Comparison of ENCODE assay signal across 8 cellular contexts in the genomic region with DNA sequence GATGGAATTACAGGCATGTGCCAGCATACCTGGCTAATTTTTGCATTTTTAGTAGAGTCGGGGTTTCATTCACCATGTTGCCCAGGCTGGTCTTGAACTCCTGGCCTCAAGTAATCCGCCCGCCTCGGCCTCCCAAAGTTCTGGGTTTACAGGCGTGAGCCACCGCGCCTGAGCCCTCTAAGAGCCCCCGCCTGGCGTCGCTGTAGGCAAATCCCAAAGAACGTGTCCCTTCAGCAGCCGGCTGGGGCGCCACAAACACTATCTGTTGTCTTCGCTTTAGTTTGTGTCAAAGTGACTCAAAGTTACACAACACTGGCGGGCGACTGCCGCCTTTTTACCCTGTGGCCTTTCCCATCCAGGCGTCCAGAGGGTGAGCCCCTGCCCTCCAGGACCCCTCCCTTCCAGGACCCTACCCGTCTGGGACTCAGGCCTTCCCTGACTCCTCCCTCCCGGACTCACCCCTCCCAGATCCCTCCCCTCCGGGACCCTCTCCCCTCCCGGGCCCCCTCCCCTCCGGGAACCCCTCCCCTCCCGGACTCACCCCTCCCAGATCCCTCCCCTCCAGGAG. TPM values are rescaled to one million over a fixed set of nuclear protein-coding genes. Genes with fewer than 3 reads are reported as not detected.
DNase-seq lines count a peak whose midpoint lies in the region; TF ChIP-seq lines count a peak whose summit lies in the region.

No MANE protein-coding gene starts in this region.

- no peak for TF ChIP-seq POLR2A in stomach (IDR thresholded peaks at IDR 0.05)

- peaks cover 7% of the 10 kb centered on the region for H3K23me2 ChIP-seq in H9 (ENCODE audit: insufficient read length, low read depth, low read length, poor library complexity, severe bottlenecking)

- H3K27ac Mint-ChIP-seq in H9 (peak overlapping the region; percentile 73 to 92 (median 91); a peak in 6 of 7 replicates), neural progenitor cell (peak overlapping the region; percentile 66)

- H2AK5ac ChIP-seq in H9 (ENCODE audit: insufficient read length, low read length): no peak overlapping the region

- H3K36me3 Mint-ChIP-seq in H9 (ENCODE audit: insufficient read depth in 1 of 3, low read depth in 3 of 3) (peaks cover 18 to 35% (median 31%) of the 10 kb centered on the region in 3 experiments), neural progenitor cell (peaks cover 9% of the 10 kb centered on the region)

- H3K4me1 ChIP-seq in DOHH2 (ENCODE audit: control insufficient read depth, low read length) (peaks cover 22% of the 10 kb centered on the region), H9 (ENCODE audit: insufficient read depth, low read length) (no peaks in the 10 kb centered on the region; the same call in 1 of the 2 replicates), neural progenitor cell (peaks cover 7% of the 10 kb centered on the region), stomach (peaks cover 26 to 47% (median 37%) of the 10 kb centered on the region in 4 donors)

- no peak overlapping the region for H2BK15ac ChIP-seq in H9 (ENCODE audit: low read depth, low read length)

- no peak for TF ChIP-seq EP300 in stomach (IDR thresholded peaks at IDR 0.05)

- H3K4me3 Mint-ChIP-seq in H9: peak overlapping the region; percentile 76 to 85
- peak overlapping the region; percentile 88 for H3K4me3 Mint-ChIP-seq in neural progenitor cell

- no peak overlapping the region for H3K14ac ChIP-seq in H9 (ENCODE audit: insufficient read depth, low read length)

- no peaks in the 10 kb centered on the region for H3K79me1 ChIP-seq in H9 (ENCODE audit: insufficient read depth, low read depth, low read length, poor library complexity, severe bottlenecking)

- H3K18ac ChIP-seq in H9 (ENCODE audit: insufficient read length, low read depth, low read length): no peak overlapping the region

- H2BK12ac ChIP-seq in H9 (ENCODE audit: insufficient read length, low read depth, low read length): no peak overlapping the region

- WGBS in H9 (ENCODE audit: extremely low coverage, insufficient read length, low lambda C conversion rate): no CpG with 5 or more reads among the region's 24 CpGs
- 1 to 4% (median 3%) methylated on average over 21 to 24 of the region's 24 CpGs for WGBS in stomach, 5 donors

- H4K91ac ChIP-seq in H9 (ENCODE audit: insufficient read length, low read depth, low read length): no peak overlapping the region

- H2AFZ ChIP-seq in H9 (ENCODE audit: low read length): no peak overlapping the region
- peak overlapping the region; percentile 83 for H2AFZ ChIP-seq in neural progenitor cell (replicated peaks)

- H3K9me3 ChIP-seq in DOHH2 (ENCODE audit: control insufficient read depth, insufficient read depth, low read length) (no peaks in the 10 kb centered on the region), H9 (ENCODE audit: control insufficient read depth, low read depth, low read length) (no peaks in the 10 kb centered on the region), MG63 (no peaks in the 10 kb centered on the region), neural progenitor cell (ENCODE audit: low read depth) (no peaks in the 10 kb centered on the region), stomach (no peaks in the 10 kb centered on the region)

- peak overlapping the region; percentile 97 for H3K4me3 ChIP-seq in DOHH2 (ENCODE audit: low read length)
- peak overlapping the region; percentile 86 for H3K4me3 ChIP-seq in MG63
- peak overlapping the region; percentile 66 for H3K4me3 ChIP-seq in neural progenitor cell
- H3K4me3 ChIP-seq in stomach: peak overlapping the region; percentile 78 to 92 (median 82)

- no peak overlapping the region for H2BK20ac ChIP-seq in H9 (ENCODE audit: low read depth, low read length, poor library complexity, severe bottlenecking)

- no peak overlapping the region for H3K56ac ChIP-seq in H9 (ENCODE audit: insufficient read length, low read depth, low read length)

- H3K36me3 ChIP-seq in DOHH2 (ENCODE audit: control insufficient read depth, low read length) (peaks cover 37% of the 10 kb centered on the region), MG63 (peaks cover 37% of the 10 kb centered on the region), neural progenitor cell (no peaks in the 10 kb centered on the region), stomach (peaks cover 17 to 51% (median 48%) of the 10 kb centered on the region in 4 donors)

- H3K9me2 ChIP-seq in DOHH2 (replicated peaks; ENCODE audit: control insufficient read depth, low read length): no peaks in the 10 kb centered on the region

- H3K4ac ChIP-seq in H9 (ENCODE audit: low read depth, low read length): no peak overlapping the region

- H3F3A ChIP-seq in DOHH2 (ENCODE audit: control insufficient read depth, insufficient read depth): peaks cover 4% of the 10 kb centered on the region; the same call in 1 of the 2 replicates
- H3F3A ChIP-seq in neural progenitor cell (ENCODE audit: low read depth): peaks cover 25% of the 10 kb centered on the region

- TF ChIP-seq CTCF in DOHH2 (IDR thresholded peaks at IDR 0.05; ENCODE audit: low read depth, low read length, poor library complexity, severe bottlenecking): peak; percentile 59
- TF ChIP-seq CTCF in H9 (conservative IDR thresholded peaks at IDR 0.05): peak; percentile 87
- peak; percentile 75 for TF ChIP-seq CTCF in neural progenitor cell (IDR thresholded peaks at IDR 0.05)
- peak in 5 of 7 experiments; percentile 71 to 87 (median 80) for TF ChIP-seq CTCF in stomach (IDR thresholded peaks at IDR 0.05)

- H3K4me1 Mint-ChIP-seq in H9: peaks cover 14 to 22% of the 10 kb centered on the region in 2 experiments
- H3K4me1 Mint-ChIP-seq in neural progenitor cell: peaks cover 13% of the 10 kb centered on the region

- no peak overlapping the region for H4K5ac ChIP-seq in H9 (ENCODE audit: insufficient read length, low read depth, low read length)

- H3K27ac ChIP-seq in DOHH2 (ENCODE audit: low read depth, low read length) (peak overlapping the region; percentile 74), H9 (ENCODE audit: insufficient read length, low read depth, low read length) (no peak overlapping the region), neural progenitor cell (peak overlapping the region; percentile 77), stomach (peak overlapping the region; percentile 96 to 99 (median 97))

- peak overlapping the region; percentile 100 for H3K4me2 ChIP-seq in DOHH2 (ENCODE audit: low read length)
- H3K4me2 ChIP-seq in H9 (ENCODE audit: insufficient read depth, insufficient read length, low read length): peak overlapping the region; percentile 28
- H3K4me2 ChIP-seq in neural progenitor cell: peak overlapping the region; percentile 80

- intact Hi-C loops in stomach (cut with DNase I; ENCODE audit: low total_unique reads): loop anchor here (5.0 kb wide), 1 partner anchor 80 kb away; no protein-coding TSS in a partner anchor

- H3K23ac ChIP-seq in H9 (ENCODE audit: insufficient read length, low read depth, low read length): no peak overlapping the region

- no peaks in the 10 kb centered on the region for H3K9me3 Mint-ChIP-seq in H9
- H3K9me3 Mint-ChIP-seq in neural progenitor cell: no peaks in the 10 kb centered on the region

- H2BK120ac ChIP-seq in H9 (ENCODE audit: low read depth, low read length, poor library complexity, severe bottlenecking): no peak overlapping the region

- peaks cover 43% of the 10 kb centered on the region for H3K79me2 ChIP-seq in DOHH2 (ENCODE audit: control insufficient read depth, low read length)
- peaks cover 18% of the 10 kb centered on the region; the same call in 1 of the 2 replicates for H3K79me2 ChIP-seq in H9 (ENCODE audit: insufficient read depth, low read length)
- H3K79me2 ChIP-seq in neural progenitor cell (ENCODE audit: low read depth): peaks cover 32% of the 10 kb centered on the region

- H3T11ph ChIP-seq in H9 (ENCODE audit: low read length): no peak overlapping the region

- H4K8ac ChIP-seq in H9 (replicated peaks; ENCODE audit: insufficient read length, low read depth, low read length): no peak overlapping the region

- DNase-seq in H9 (peak; percentile 95), MG63 (peak; percentile 94), SHP77 treated with DMSO at 0.1 percent for 48 hours (lab: John Stamatoyannopoulos, UW) (peak; percentile 95), activated gamma-delta T cell treated with Interleukin-2 at 50 U/mL for 16 hours (peak; percentile 83), foreskin melanocyte (peak; percentile 90), neural progenitor cell (ENCODE audit: low spot score) (peak; percentile 97), stomach (peak; percentile 93)

- no peak overlapping the region for H2BK5ac ChIP-seq in H9 (ENCODE audit: insufficient read length, low read length)

- no peaks in the 10 kb centered on the region for H3K27me3 ChIP-seq in DOHH2 (ENCODE audit: control insufficient read depth, low read length)
- H3K27me3 ChIP-seq in H9 (ENCODE audit: insufficient read depth, low read length): no peaks in the 10 kb centered on the region
- no peaks in the 10 kb centered on the region for H3K27me3 ChIP-seq in MG63
- no peaks in the 10 kb centered on the region for H3K27me3 ChIP-seq in neural progenitor cell
- no peaks in the 10 kb centered on the region for H3K27me3 ChIP-seq in stomach

- no peaks in the 10 kb centered on the region for H3K27me3 Mint-ChIP-seq in H9 (ENCODE audit: low read depth)
- H3K27me3 Mint-ChIP-seq in neural progenitor cell (ENCODE audit: insufficient read depth, low read depth): peaks cover 2% of the 10 kb centered on the region

- H4K20me1 ChIP-seq in DOHH2 (ENCODE audit: control insufficient read depth, insufficient read depth, low read depth, low read length) (peaks cover 27% of the 10 kb centered on the region), H9 (ENCODE audit: control insufficient read depth, insufficient read depth, insufficient read length) (no peaks in the 10 kb centered on the region), neural progenitor cell (ENCODE audit: low read depth) (peaks cover 31% of the 10 kb centered on the region)

- no peak overlapping the region for H3K9ac ChIP-seq in H9 (ENCODE audit: extremely low read depth, insufficient read length, low read length)
- H3K9ac ChIP-seq in neural progenitor cell: no peak overlapping the region

RNA-seq across cellular contexts. Expression of gene ADRM1, which starts 0.9 kb away (rescaled TPM):
- total RNA-seq in H9 (2021) (153 and 154 TPM in 2 replicates), neural progenitor cell (ENCODE audit: low replicate concordance) (52.3 and 96.3 TPM in 2 replicates), stomach (100 to 1,000 TPM in 2 of 5 donors, 10 to 100 TPM in 3; 42.0 to 130 (median 68.4) TPM)
- total RNA-seq in MG63 (2014; rRNA removed; shearing (Covaris generic); ENCODE audit: low replicate concordance): 264 and 328 TPM in 2 replicates
- 10 to 100 TPM; 82.3 to 91.3 (median 85.0) TPM for polyA plus RNA-seq in stomach

Comparison
In these comparisons a context has a peak if more than half of its experiments do, and no peak if none do; other contexts are left out.
1. H3K4me2 ChIP-seq: peak in every context shown above with its lines; median percentile 100 in DOHH2; 80 in neural progenitor cell; 28 in H9.